1 cellular context compared by ENCODE assay signal in the genomic region with DNA sequence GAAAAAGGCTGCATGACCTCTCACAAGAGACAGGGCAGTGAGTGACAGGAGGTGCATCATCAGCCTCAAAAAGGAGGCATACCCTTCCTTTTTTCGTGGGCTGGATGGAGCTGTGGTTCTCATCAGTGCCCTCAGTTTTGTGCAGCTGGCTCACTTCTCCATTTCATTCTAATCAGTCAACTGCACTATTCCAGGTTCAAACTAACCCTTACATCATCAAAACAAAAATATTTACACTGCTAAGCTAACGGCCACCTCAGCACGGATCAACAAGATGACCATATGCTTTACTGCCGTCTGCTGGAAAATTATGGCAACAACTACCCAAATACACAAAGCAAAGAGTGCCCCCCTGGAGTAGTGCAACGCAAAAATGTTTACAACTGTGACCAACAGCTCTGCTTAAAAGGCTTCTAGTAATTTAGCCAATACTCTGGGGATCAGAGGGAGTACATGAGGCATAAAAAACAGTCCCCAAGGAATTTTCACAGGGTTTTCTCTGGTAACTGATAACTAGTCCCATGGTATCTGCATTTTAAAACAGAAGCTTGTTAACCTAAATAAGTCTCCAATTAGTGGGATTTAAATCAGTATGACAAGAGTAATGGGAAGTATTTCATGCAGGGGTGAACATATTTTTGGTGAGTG.
TF ChIP-seq lines count a peak whose summit lies in the region.

No MANE protein-coding gene starts in this region.

TF ChIP-seq in HepG2, 621 proteins besides CTCF, POLR2A, EP300 and RAD21 (continued from another document and continues in another):
- TF ChIP-seq, protein P1, sequence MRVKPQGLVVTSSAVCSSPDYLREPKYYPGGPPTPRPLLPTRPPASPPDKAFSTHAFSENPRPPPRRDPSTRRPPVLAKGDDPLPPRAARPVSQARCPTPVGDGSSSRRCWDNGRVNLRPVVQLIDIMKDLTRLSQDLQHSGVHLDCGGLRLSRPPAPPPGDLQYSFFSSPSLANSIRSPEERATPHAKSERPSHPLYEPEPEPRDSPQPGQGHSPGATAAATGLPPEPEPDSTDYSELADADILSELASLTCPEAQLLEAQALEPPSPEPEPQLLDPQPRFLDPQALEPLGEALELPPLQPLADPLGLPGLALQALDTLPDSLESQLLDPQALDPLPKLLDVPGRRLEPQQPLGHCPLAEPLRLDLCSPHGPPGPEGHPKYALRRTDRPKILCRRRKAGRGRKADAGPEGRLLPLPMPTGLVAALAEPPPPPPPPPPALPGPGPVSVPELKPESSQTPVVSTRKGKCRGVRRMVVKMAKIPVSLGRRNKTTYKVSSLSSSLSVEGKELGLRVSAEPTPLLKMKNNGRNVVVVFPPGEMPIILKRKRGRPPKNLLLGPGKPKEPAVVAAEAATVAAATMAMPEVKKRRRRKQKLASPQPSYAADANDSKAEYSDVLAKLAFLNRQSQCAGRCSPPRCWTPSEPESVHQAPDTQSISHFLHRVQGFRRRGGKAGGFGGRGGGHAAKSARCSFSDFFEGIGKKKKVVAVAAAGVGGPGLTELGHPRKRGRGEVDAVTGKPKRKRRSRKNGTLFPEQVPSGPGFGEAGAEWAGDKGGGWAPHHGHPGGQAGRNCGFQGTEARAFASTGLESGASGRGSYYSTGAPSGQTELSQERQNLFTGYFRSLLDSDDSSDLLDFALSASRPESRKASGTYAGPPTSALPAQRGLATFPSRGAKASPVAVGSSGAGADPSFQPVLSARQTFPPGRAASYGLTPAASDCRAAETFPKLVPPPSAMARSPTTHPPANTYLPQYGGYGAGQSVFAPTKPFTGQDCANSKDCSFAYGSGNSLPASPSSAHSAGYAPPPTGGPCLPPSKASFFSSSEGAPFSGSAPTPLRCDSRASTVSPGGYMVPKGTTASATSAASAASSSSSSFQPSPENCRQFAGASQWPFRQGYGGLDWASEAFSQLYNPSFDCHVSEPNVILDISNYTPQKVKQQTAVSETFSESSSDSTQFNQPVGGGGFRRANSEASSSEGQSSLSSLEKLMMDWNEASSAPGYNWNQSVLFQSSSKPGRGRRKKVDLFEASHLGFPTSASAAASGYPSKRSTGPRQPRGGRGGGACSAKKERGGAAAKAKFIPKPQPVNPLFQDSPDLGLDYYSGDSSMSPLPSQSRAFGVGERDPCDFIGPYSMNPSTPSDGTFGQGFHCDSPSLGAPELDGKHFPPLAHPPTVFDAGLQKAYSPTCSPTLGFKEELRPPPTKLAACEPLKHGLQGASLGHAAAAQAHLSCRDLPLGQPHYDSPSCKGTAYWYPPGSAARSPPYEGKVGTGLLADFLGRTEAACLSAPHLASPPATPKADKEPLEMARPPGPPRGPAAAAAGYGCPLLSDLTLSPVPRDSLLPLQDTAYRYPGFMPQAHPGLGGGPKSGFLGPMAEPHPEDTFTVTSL (CRISPR knock-in tag; IDR thresholded peaks at IDR 0.05; ENCODE audit: borderline replicate concordance): peak; percentile 44; the same call in 1 of the 2 replicates
- TF ChIP-seq ZNF333 (CRISPR knock-in tag; IDR thresholded peaks at IDR 0.05; ENCODE audit: borderline replicate concordance) (no peak), NFIC (IDR thresholded peaks at IDR 0.05; ENCODE audit: low read length) (no peak), TEAD3 (CRISPR knock-in tag; optimal IDR thresholded peaks at IDR 0.05; ENCODE audit: borderline replicate concordance) (peak; percentile 12), ZMYM4 (CRISPR knock-in tag; IDR thresholded peaks at IDR 0.05) (peak; percentile 46; the same call in 1 of the 2 replicates), ZNF256 (CRISPR knock-in tag; conservative IDR thresholded peaks at IDR 0.05) (no peak), FOSL2 (CRISPR knock-in tag; IDR thresholded peaks at IDR 0.05) (0 out of 2 replicates have a peak, but pooled peaks have one; percentile 28), MED8 (CRISPR knock-in tag; IDR thresholded peaks at IDR 0.05; ENCODE audit: insufficient replicate concordance) (no peak), ZNF557 (CRISPR knock-in tag; IDR thresholded peaks at IDR 0.05) (no peak), POGZ (CRISPR knock-in tag; IDR thresholded peaks at IDR 0.05) (0 out of 2 replicates have a peak, but pooled peaks have one; percentile 36), SKI (IDR thresholded peaks at IDR 0.05; ENCODE audit: partially characterized antibody) (no peak), WIZ (CRISPR knock-in tag; IDR thresholded peaks at IDR 0.05) (no peak), KLF13 (CRISPR knock-in tag; IDR thresholded peaks at IDR 0.05) (no peak), MAZ (IDR thresholded peaks at IDR 0.05; ENCODE audit: borderline replicate concordance, low read depth, low read length) (0 out of 2 replicates have a peak, but pooled peaks have one; percentile 35), MAZ (CRISPR knock-in tag; IDR thresholded peaks at IDR 0.05; ENCODE audit: low read depth) (no peak), ATF7 (IDR thresholded peaks at IDR 0.05) (peak; percentile 5; the same call in 1 of the 2 replicates), ATF7 (CRISPR knock-in tag; IDR thresholded peaks at IDR 0.05) (no peak), MAFK (conservative IDR thresholded peaks at IDR 0.05 in 1 of 2, IDR thresholded peaks at IDR 0.05 in 1 of 2; ENCODE audit: low read length in 2 of 2) (peak; percentile 36 to 45; a peak in 3 of 4 replicates), FOXA1 (IDR thresholded peaks at IDR 0.05) (no peak), FOXA1 (CRISPR knock-in tag; IDR thresholded peaks at IDR 0.05) (peak; percentile 64; the same call in 1 of the 2 replicates)
- TF ChIP-seq, protein P2, sequence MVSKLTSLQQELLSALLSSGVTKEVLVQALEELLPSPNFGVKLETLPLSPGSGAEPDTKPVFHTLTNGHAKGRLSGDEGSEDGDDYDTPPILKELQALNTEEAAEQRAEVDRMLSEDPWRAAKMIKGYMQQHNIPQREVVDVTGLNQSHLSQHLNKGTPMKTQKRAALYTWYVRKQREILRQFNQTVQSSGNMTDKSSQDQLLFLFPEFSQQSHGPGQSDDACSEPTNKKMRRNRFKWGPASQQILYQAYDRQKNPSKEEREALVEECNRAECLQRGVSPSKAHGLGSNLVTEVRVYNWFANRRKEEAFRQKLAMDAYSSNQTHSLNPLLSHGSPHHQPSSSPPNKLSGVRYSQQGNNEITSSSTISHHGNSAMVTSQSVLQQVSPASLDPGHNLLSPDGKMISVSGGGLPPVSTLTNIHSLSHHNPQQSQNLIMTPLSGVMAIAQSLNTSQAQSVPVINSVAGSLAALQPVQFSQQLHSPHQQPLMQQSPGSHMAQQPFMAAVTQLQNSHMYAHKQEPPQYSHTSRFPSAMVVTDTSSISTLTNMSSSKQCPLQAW (CRISPR knock-in tag; IDR thresholded peaks at IDR 0.05): 0 out of 2 replicates have a peak, but pooled peaks have one; percentile 36
- TF ChIP-seq, protein P3, sequence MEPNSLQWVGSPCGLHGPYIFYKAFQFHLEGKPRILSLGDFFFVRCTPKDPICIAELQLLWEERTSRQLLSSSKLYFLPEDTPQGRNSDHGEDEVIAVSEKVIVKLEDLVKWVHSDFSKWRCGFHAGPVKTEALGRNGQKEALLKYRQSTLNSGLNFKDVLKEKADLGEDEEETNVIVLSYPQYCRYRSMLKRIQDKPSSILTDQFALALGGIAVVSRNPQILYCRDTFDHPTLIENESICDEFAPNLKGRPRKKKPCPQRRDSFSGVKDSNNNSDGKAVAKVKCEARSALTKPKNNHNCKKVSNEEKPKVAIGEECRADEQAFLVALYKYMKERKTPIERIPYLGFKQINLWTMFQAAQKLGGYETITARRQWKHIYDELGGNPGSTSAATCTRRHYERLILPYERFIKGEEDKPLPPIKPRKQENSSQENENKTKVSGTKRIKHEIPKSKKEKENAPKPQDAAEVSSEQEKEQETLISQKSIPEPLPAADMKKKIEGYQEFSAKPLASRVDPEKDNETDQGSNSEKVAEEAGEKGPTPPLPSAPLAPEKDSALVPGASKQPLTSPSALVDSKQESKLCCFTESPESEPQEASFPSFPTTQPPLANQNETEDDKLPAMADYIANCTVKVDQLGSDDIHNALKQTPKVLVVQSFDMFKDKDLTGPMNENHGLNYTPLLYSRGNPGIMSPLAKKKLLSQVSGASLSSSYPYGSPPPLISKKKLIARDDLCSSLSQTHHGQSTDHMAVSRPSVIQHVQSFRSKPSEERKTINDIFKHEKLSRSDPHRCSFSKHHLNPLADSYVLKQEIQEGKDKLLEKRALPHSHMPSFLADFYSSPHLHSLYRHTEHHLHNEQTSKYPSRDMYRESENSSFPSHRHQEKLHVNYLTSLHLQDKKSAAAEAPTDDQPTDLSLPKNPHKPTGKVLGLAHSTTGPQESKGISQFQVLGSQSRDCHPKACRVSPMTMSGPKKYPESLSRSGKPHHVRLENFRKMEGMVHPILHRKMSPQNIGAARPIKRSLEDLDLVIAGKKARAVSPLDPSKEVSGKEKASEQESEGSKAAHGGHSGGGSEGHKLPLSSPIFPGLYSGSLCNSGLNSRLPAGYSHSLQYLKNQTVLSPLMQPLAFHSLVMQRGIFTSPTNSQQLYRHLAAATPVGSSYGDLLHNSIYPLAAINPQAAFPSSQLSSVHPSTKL (CRISPR knock-in tag; IDR thresholded peaks at IDR 0.05): peak; percentile 36; the same call in 1 of the 2 replicates
- TF ChIP-seq, protein P4, sequence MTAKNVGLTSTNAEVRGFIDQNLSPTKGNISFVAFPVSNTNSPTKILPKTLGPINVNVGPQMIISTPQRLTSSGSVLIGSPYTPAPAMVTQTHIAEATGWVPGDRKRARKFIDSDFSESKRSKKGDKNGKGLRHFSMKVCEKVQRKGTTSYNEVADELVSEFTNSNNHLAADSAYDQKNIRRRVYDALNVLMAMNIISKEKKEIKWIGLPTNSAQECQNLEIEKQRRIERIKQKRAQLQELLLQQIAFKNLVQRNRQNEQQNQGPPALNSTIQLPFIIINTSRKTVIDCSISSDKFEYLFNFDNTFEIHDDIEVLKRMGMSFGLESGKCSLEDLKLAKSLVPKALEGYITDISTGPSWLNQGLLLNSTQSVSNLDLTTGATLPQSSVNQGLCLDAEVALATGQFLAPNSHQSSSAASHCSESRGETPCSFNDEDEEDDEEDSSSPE (CRISPR knock-in tag; IDR thresholded peaks at IDR 0.05): no peak
- TF ChIP-seq, protein P5, sequence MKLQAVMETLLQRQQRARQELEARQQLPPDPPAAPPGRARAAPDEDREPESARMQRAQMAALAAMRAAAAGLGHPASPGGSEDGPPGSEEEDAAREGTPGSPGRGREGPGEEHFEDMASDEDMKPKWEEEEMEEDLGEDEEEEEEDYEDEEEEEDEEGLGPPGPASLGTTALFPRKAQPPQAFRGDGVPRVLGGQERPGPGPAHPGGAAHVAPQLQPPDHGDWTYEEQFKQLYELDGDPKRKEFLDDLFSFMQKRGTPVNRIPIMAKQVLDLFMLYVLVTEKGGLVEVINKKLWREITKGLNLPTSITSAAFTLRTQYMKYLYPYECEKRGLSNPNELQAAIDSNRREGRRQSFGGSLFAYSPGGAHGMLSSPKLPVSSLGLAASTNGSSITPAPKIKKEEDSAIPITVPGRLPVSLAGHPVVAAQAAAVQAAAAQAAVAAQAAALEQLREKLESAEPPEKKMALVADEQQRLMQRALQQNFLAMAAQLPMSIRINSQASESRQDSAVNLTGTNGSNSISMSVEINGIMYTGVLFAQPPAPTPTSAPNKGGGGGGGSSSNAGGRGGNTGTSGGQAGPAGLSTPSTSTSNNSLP (IDR thresholded peaks at IDR 0.05; ENCODE audit: low read depth, low read length): peak; percentile 21; the same call in 1 of the 2 replicates
- TF ChIP-seq, protein P6, sequence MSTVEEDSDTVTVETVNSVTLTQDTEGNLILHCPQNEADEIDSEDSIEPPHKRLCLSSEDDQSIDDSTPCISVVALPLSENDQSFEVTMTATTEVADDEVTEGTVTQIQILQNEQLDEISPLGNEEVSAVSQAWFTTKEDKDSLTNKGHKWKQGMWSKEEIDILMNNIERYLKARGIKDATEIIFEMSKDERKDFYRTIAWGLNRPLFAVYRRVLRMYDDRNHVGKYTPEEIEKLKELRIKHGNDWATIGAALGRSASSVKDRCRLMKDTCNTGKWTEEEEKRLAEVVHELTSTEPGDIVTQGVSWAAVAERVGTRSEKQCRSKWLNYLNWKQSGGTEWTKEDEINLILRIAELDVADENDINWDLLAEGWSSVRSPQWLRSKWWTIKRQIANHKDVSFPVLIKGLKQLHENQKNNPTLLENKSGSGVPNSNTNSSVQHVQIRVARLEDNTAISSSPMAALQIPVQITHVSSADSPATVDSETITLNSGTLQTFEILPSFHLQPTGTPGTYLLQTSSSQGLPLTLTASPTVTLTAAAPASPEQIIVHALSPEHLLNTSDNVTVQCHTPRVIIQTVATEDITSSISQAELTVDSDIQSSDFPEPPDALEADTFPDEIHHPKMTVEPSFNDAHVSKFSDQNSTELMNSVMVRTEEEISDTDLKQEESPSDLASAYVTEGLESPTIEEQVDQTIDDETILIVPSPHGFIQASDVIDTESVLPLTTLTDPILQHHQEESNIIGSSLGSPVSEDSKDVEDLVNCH (CRISPR knock-in tag; IDR thresholded peaks at IDR 0.05): no peak
- TF ChIP-seq, protein P7, sequence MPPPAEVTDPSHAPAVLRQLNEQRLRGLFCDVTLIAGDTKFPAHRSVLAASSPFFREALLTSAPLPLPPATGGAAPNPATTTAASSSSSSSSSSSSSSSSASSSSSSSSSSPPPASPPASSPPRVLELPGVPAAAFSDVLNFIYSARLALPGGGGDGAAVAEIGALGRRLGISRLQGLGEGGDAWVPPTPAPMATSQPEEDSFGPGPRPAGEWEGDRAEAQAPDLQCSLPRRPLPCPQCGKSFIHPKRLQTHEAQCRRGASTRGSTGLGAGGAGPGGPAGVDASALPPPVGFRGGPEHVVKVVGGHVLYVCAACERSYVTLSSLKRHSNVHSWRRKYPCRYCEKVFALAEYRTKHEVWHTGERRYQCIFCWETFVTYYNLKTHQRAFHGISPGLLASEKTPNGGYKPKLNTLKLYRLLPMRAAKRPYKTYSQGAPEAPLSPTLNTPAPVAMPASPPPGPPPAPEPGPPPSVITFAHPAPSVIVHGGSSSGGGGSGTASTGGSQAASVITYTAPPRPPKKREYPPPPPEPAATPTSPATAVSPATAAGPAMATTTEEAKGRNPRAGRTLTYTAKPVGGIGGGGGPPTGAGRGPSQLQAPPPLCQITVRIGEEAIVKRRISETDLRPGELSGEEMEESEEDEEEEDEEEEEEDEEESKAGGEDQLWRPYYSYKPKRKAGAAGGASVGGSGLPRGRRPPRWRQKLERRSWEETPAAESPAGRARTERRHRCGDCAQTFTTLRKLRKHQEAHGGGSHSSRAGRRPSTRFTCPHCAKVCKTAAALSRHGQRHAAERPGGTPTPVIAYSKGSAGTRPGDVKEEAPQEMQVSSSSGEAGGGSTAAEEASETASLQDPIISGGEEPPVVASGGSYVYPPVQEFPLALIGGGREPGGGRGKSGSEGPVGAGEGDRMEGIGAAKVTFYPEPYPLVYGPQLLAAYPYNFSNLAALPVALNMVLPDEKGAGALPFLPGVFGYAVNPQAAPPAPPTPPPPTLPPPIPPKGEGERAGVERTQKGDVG (CRISPR knock-in tag; IDR thresholded peaks at IDR 0.05; ENCODE audit: borderline replicate concordance): no peak
- TF ChIP-seq, protein P8, sequence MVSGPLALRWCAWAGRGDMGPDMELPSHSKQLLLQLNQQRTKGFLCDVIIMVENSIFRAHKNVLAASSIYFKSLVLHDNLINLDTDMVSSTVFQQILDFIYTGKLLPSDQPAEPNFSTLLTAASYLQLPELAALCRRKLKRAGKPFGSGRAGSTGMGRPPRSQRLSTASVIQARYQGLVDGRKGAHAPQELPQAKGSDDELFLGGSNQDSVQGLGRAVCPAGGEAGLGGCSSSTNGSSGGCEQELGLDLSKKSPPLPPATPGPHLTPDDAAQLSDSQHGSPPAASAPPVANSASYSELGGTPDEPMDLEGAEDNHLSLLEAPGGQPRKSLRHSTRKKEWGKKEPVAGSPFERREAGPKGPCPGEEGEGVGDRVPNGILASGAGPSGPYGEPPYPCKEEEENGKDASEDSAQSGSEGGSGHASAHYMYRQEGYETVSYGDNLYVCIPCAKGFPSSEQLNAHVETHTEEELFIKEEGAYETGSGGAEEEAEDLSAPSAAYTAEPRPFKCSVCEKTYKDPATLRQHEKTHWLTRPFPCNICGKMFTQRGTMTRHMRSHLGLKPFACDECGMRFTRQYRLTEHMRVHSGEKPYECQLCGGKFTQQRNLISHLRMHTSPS (CRISPR knock-in tag; IDR thresholded peaks at IDR 0.05; ENCODE audit: low read depth): no peak
